8 cellular contexts compared by ENCODE assay signal in the genomic region with DNA sequence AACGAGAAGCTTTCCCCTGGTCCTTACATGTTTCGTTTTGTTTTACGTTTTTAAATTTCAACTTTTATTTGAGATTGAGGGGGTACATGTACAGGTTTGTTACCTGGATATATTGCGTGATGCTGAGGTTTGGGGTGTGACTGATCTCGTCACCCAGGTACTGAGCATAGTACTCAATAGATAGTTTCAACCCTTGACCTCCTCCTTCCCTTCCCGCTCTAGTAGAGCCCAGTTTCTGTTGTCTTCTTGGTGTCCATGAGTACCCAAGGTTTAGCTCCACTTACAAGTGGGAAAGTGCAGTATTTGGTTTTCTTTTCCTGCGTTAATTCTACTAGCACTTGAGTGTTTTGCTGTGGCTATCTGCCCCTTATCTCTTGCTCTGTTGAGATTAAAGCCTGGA. TPM values are rescaled to one million over a fixed set of nuclear protein-coding genes. Genes with fewer than 3 reads are reported as not detected.
DNase-seq lines count a peak whose midpoint lies in the region; ATAC-seq and TF ChIP-seq lines count a peak whose summit lies in the region.

No MANE protein-coding gene starts in this region.

- H3K4me1 Mint-ChIP-seq in activated CD8-positive, alpha-beta memory T cell treated with anti-CD3 and anti-CD28 coated beads, Interleukin-2, amount 10 ng/mL, durations not matched to agents 7 days and 5 days = peaks cover 39% of the 10 kb centered on the region

- no peak for TF ChIP-seq POLR2A in thyroid gland (IDR thresholded peaks at IDR 0.05)

- H3K27me3 Mint-ChIP-seq in activated CD8-positive, alpha-beta memory T cell treated with anti-CD3 and anti-CD28 coated beads, Interleukin-2, amount 10 ng/mL, durations not matched to agents 7 days and 5 days = no peaks in the 10 kb centered on the region

- H3K27ac Mint-ChIP-seq in activated CD8-positive, alpha-beta memory T cell treated with anti-CD3 and anti-CD28 coated beads, Interleukin-2, amount 10 ng/mL, durations not matched to agents 7 days and 5 days = peak overlapping the region; percentile 75

- H3K9me3 Mint-ChIP-seq in activated CD8-positive, alpha-beta memory T cell treated with anti-CD3 and anti-CD28 coated beads, Interleukin-2, amount 10 ng/mL, durations not matched to agents 7 days and 5 days (ENCODE audit: low read depth) = no peaks in the 10 kb centered on the region

- H3K27me3 ChIP-seq in adipocyte (replicated peaks; ENCODE audit: control insufficient read depth, insufficient read depth, low read length) (no peaks in the 10 kb centered on the region), left lung (no peaks in the 10 kb centered on the region), thyroid gland (no peaks in the 10 kb centered on the region)

- peaks cover 30% of the 10 kb centered on the region for H3K36me3 Mint-ChIP-seq in activated CD8-positive, alpha-beta memory T cell treated with anti-CD3 and anti-CD28 coated beads, Interleukin-2, amount 10 ng/mL, durations not matched to agents 7 days and 5 days

- H3K4me3 Mint-ChIP-seq in activated CD8-positive, alpha-beta memory T cell treated with anti-CD3 and anti-CD28 coated beads, Interleukin-2, amount 10 ng/mL, durations not matched to agents 7 days and 5 days = peak overlapping the region; percentile 83

- H3K27ac ChIP-seq in left lung = peak overlapping the region in 1 of 2 donors; percentile 79
- H3K27ac ChIP-seq in thyroid gland = no peak overlapping the region

- no peaks in the 10 kb centered on the region for H3K36me3 ChIP-seq in adipocyte (ENCODE audit: control insufficient read depth, insufficient read depth, low read length, severe bottlenecking)
- H3K36me3 ChIP-seq in left lung = no peaks in the 10 kb centered on the region
- H3K36me3 ChIP-seq in thyroid gland = no peaks in the 10 kb centered on the region

- CTCF ChIA-PET in activated CD8-positive, alpha-beta memory T cell treated with anti-CD3 and anti-CD28 coated beads, Interleukin-2, amount 10 ng/mL, durations not matched to agents 7 days and 5 days (lab: Charles Lee) = interaction anchor here (0.7 to 6.5 kb wide), 8 partner anchors 8 to 173 kb away, joined by 3 to 29 read pairs (median 4); no protein-coding TSS in a partner anchor

- H3K9me3 ChIP-seq in adipocyte (ENCODE audit: control insufficient read depth, low read length) (no peaks in the 10 kb centered on the region), left lung (no peaks in the 10 kb centered on the region), thyroid gland (no peaks in the 10 kb centered on the region)

- H3K4me1 ChIP-seq in adipocyte (ENCODE audit: control insufficient read depth, insufficient read depth, low read length) = peaks cover 7% of the 10 kb centered on the region
- H3K4me1 ChIP-seq in left lung = peaks cover 7 to 50% of the 10 kb centered on the region in 2 donors
- H3K4me1 ChIP-seq in thyroid gland = peaks cover 11 to 15% of the 10 kb centered on the region in 2 donors

- no peak for ATAC-seq in activated CD8-positive, alpha-beta memory T cell treated with anti-CD3 and anti-CD28 coated beads, Interleukin-2, amount 10 ng/mL, durations not matched to agents 7 days and 5 days
- peak; percentile 30 for ATAC-seq in left lung

- no peak for DNase-seq in activated CD8-positive, alpha-beta memory T cell treated with anti-CD3 and anti-CD28 coated beads, Interleukin-2, amount 10 ng/mL, durations not matched to agents 7 days and 5 days
- no peak for DNase-seq in activated CD8-positive, alpha-beta memory T cell treated with anti-CD3 and anti-CD28 coated beads for 24 hours
- DNase-seq in adipocyte (ENCODE audit: low read depth) (peak; percentile 12), left lung (no peak), thyroid gland (no peak), GM19240 (ENCODE audit: insufficient read length, low spot score) (no peak), NCI-H1105 treated with DMSO at 0.1 percent for 48 hours (lab: John Stamatoyannopoulos, UW) (no peak), NCI-H2029 (lab: John Stamatoyannopoulos, UW) (no peak)

- H3K4me3 ChIP-seq in adipocyte (ENCODE audit: low read length) (peak overlapping the region; percentile 86), left lung (peak overlapping the region; percentile 97 to 99), thyroid gland (replicated peaks in 1 of 3) (peak overlapping the region; percentile 42 to 97 (median 89))

- TF ChIP-seq CTCF in left lung (IDR thresholded peaks at IDR 0.05) (no peak), thyroid gland (IDR thresholded peaks at IDR 0.05) (no peak)

- 5% methylated on average over 7 of the region's 7 CpGs for WGBS in thyroid gland, 2 donors

- intact Hi-C loops in left lung (cut with DNase I) = no loop called here
- intact Hi-C loops in thyroid gland (cut with DNase I) = loop anchor here (10.0 kb wide), 1 partner anchor 139 kb away; a partner anchor contains a TSS

- H3K9ac ChIP-seq in adipocyte (ENCODE audit: low read length) = peak overlapping the region; percentile 84

RNA-seq across cellular contexts. Expression of a gene that starts 47.1 kb away (rescaled TPM):
- 10 to 100 TPM; 43.6 to 56.4 TPM for total RNA-seq in activated CD8-positive, alpha-beta memory T cell treated with anti-CD3 and anti-CD28 coated beads, Interleukin-2, amount 10 ng/mL, durations not matched to agents 7 days and 5 days
- total RNA-seq in left lung = 10 to 100 TPM; 42.8 to 61.2 TPM
- 10 to 100 TPM; 22.6 to 37.2 (median 27.2) TPM for total RNA-seq in thyroid gland
